Comparison of ENCODE assay signal across 8 cellular contexts in genomic region chr11:41461057-41461681, GRCh38. TPM values are rescaled to one million over a fixed set of nuclear protein-coding genes. Genes with fewer than 3 reads are reported as not detected.
DNase-seq lines count a peak whose midpoint lies in the region; ATAC-seq, FAIRE-seq and TF ChIP-seq lines count a peak whose summit lies in the region.

No MANE protein-coding gene starts in this region.

- H3K18ac ChIP-seq in IMR-90 (ENCODE audit: low read depth, low read length), result no peak overlapping the region

- H4K8ac ChIP-seq in IMR-90 (ENCODE audit: low read depth in 2 of 2, low read length in 2 of 2), result no peak overlapping the region

- no peaks in the 10 kb centered on the region for H3K4me1 ChIP-seq in IMR-90 (ENCODE audit: control insufficient read depth, insufficient read depth, low read length)
- H3K4me1 ChIP-seq in astrocyte (ENCODE audit: insufficient read depth, low read length), result peaks cover 3% of the 10 kb centered on the region

- H4K5ac ChIP-seq in IMR-90 (ENCODE audit: low read depth, low read length), result no peak overlapping the region

- H3K9ac ChIP-seq in IMR-90 (ENCODE audit: low read depth, low read length) (no peak overlapping the region), astrocyte (ENCODE audit: low read length) (no peak overlapping the region)

- no peak for TF ChIP-seq POLR2A in IMR-90 (IDR thresholded peaks at IDR 0.05; ENCODE audit: low read depth, low read length)

- H2AK5ac ChIP-seq in IMR-90 (ENCODE audit: low read depth, low read length), result no peak overlapping the region

- H3K27ac Mint-ChIP-seq in astrocyte (ENCODE audit: unreplicated experiment) (no peak overlapping the region), mesothelial cell of epicardium (no peak overlapping the region)
- H3K27ac Mint-ChIP-seq in activated naive CD8-positive, alpha-beta T cell treated with anti-CD3 and anti-CD28 coated beads for 36 hours, result no peak overlapping the region

- H3K27ac ChIP-seq in IMR-90 (ENCODE audit: insufficient read depth, low read length) (no peak overlapping the region), astrocyte (ENCODE audit: low read depth, low read length) (no peak overlapping the region)

- ATAC-seq in IMR-90 (ENCODE audit: low read depth), result no peak
- no peak for ATAC-seq in GM21360 (IDR thresholded peaks at IDR 0.05; ENCODE audit: unreplicated experiment)
- ATAC-seq in GM21619 (IDR thresholded peaks at IDR 0.05; ENCODE audit: unreplicated experiment), result no peak

- no peak overlapping the region for H2BK15ac ChIP-seq in IMR-90 (ENCODE audit: low read depth, low read length)

- H2BK120ac ChIP-seq in IMR-90 (ENCODE audit: low read depth, low read length), result no peak overlapping the region

- H4K20me1 ChIP-seq in IMR-90 (ENCODE audit: insufficient read depth, low read length) (no peaks in the 10 kb centered on the region), astrocyte (ENCODE audit: insufficient read depth, low read length) (no peaks in the 10 kb centered on the region)

- no TSS peak for BruUV-seq in IMR-90 (replicated peaks; lab: Mats Ljungman, UMichigan)

- TF ChIP-seq RAD21 in IMR-90 (IDR thresholded peaks at IDR 0.05; ENCODE audit: low read length), result no peak

- H4K91ac ChIP-seq in IMR-90 (ENCODE audit: insufficient read depth, low read depth, low read length), result no peak overlapping the region

- H2BK5ac ChIP-seq in IMR-90 (ENCODE audit: low read depth, low read length, poor library complexity, severe bottlenecking), result no peak overlapping the region

- TF ChIP-seq CTCF in D721Med (IDR thresholded peaks at IDR 0.05; ENCODE audit: insufficient read depth, missing control alignments) (peak; percentile 59), IMR-90 (conservative IDR thresholded peaks at IDR 0.05; ENCODE audit: low read depth, low read length) (peak; percentile 37), astrocyte (IDR thresholded peaks at IDR 0.05; ENCODE audit: insufficient read depth, low read depth, low read length) (peak; percentile 66), mesothelial cell of epicardium (IDR thresholded peaks at IDR 0.05; ENCODE audit: unreplicated experiment) (peak; percentile 96)

- intact Hi-C loops in IMR-90 (cut with micrococcal nuclease), result loop anchor here (2.0 kb wide), 1 partner anchor 1822 kb away; no protein-coding TSS in a partner anchor

- dilution Hi-C loops in IMR-90 (cut with HindIII; ENCODE audit: low sequenced_read_pairs, unreplicated experiment), result no loop called here

- CTCF ChIA-PET in IMR-90 (lab: Yijun Ruan, JAX), result interaction anchor here (0.6 kb wide), 1 partner anchor 1251 kb away, joined by 3 read pairs; no protein-coding TSS in a partner anchor

- no peak overlapping the region for H3K23ac ChIP-seq in IMR-90 (ENCODE audit: low read depth, low read length)

- H2AK9ac ChIP-seq in IMR-90 (replicated peaks; ENCODE audit: low read depth, low read length, poor library complexity), result no peak overlapping the region

- H3K4me2 ChIP-seq in IMR-90 (ENCODE audit: low read depth, low read length) (no peak overlapping the region), astrocyte (ENCODE audit: low read length) (no peak overlapping the region)

- H3K79me1 ChIP-seq in IMR-90 (ENCODE audit: low read depth in 1 of 2, low read length in 2 of 2), result no peaks in the 10 kb centered on the region

- H3K9me1 ChIP-seq in IMR-90 (ENCODE audit: insufficient read depth, low read length), result no peaks in the 10 kb centered on the region

- WGBS in IMR-90 (ENCODE audit: extremely low coverage in 2 of 2, insufficient read length in 1 of 2), 2 experiments, result no CpG with 5 or more reads among the region's 1 CpG

- FAIRE-seq in D721Med (lab: Jason Lieb, UNC) (peak; percentile 61), astrocyte (lab: Jason Lieb, UNC) (no peak)

- H3K56ac ChIP-seq in IMR-90 (ENCODE audit: extremely low read depth, insufficient read depth, low read length), result no peak overlapping the region

- H3K27me3 ChIP-seq in IMR-90 (ENCODE audit: control insufficient read depth, insufficient read depth, low read length), result no peaks in the 10 kb centered on the region
- peaks cover 13% of the 10 kb centered on the region for H3K27me3 ChIP-seq in astrocyte (ENCODE audit: insufficient read depth, low read length)

- POLR2A ChIA-PET in IMR-90 (lab: Charles Lee; ENCODE audit: unreplicated experiment), result no interaction called here

- DNase-seq in D721Med (ENCODE audit: insufficient read length, low spot score), result no peak
- DNase-seq in IMR-90, result no peak
- no peak for DNase-seq in astrocyte (ENCODE audit: low read depth)
- DNase-seq in mesothelial cell of epicardium (ENCODE audit: low spot score in 2 of 2, unreplicated experiment in 2 of 2), result no peak
- no peak for DNase-seq in activated naive CD8-positive, alpha-beta T cell treated with anti-CD3 and anti-CD28 coated beads for 36 hours
- DNase-seq in stimulated activated CD4-positive, alpha-beta T cell treated with anti-CD3 and anti-CD28 coated beads, Interleukin-4, amount 100 ng/mL, for 1 hour, result no peak

- H3K9me3 Mint-ChIP-seq in astrocyte (ENCODE audit: unreplicated experiment), result peaks cover 3% of the 10 kb centered on the region
- H3K9me3 Mint-ChIP-seq in mesothelial cell of epicardium, result peaks cover 5% of the 10 kb centered on the region
- H3K9me3 Mint-ChIP-seq in activated naive CD8-positive, alpha-beta T cell treated with anti-CD3 and anti-CD28 coated beads for 36 hours, result no peaks in the 10 kb centered on the region

- no peak overlapping the region for H3K4me3 ChIP-seq in IMR-90 (ENCODE audit: insufficient read depth, low read depth, low read length)
- H3K4me3 ChIP-seq in astrocyte (ENCODE audit: insufficient read depth, low read depth, low read length), result no peak overlapping the region

- H3K14ac ChIP-seq in IMR-90 (replicated peaks; ENCODE audit: low read depth, low read length), result no peak overlapping the region

- in situ Hi-C loops in IMR-90 (cut with MboI; ENCODE audit: low sequenced_read_pairs), result loop anchor here (25.0 kb wide), 1 partner anchor 1826 kb away; no protein-coding TSS in a partner anchor

- H3K4ac ChIP-seq in IMR-90 (ENCODE audit: low read depth, low read length), result no peak overlapping the region

- H3K27me3 Mint-ChIP-seq in astrocyte (ENCODE audit: low read depth, unreplicated experiment), result peaks cover 2% of the 10 kb centered on the region
- H3K27me3 Mint-ChIP-seq in mesothelial cell of epicardium (ENCODE audit: low read depth), result peaks cover 2% of the 10 kb centered on the region
- peaks cover 26% of the 10 kb centered on the region for H3K27me3 Mint-ChIP-seq in activated naive CD8-positive, alpha-beta T cell treated with anti-CD3 and anti-CD28 coated beads for 36 hours

- H3K4me1 Mint-ChIP-seq in astrocyte (ENCODE audit: low read depth, unreplicated experiment), result no peaks in the 10 kb centered on the region
- H3K4me1 Mint-ChIP-seq in mesothelial cell of epicardium, result peaks cover 15% of the 10 kb centered on the region
- H3K4me1 Mint-ChIP-seq in activated naive CD8-positive, alpha-beta T cell treated with anti-CD3 and anti-CD28 coated beads for 36 hours, result peaks cover 1% of the 10 kb centered on the region

- H2AFZ ChIP-seq in IMR-90 (replicated peaks; ENCODE audit: low read length, poor library complexity), result no peak overlapping the region
- no peak overlapping the region for H2AFZ ChIP-seq in astrocyte (ENCODE audit: low read depth, low read length)

- H3K9me3 ChIP-seq in IMR-90 (ENCODE audit: control insufficient read depth, insufficient read depth, low read length), result no peaks in the 10 kb centered on the region
- no peaks in the 10 kb centered on the region for H3K9me3 ChIP-seq in astrocyte (ENCODE audit: insufficient read depth, low read depth, low read length)

- H2BK20ac ChIP-seq in IMR-90 (ENCODE audit: low read depth, low read length), result no peak overlapping the region

- H3K79me2 ChIP-seq in astrocyte (ENCODE audit: insufficient read depth, low read length), result no peaks in the 10 kb centered on the region

- H3K36me3 Mint-ChIP-seq in astrocyte (ENCODE audit: low read depth, unreplicated experiment) (no peaks in the 10 kb centered on the region), mesothelial cell of epicardium (no peaks in the 10 kb centered on the region)
- H3K36me3 Mint-ChIP-seq in activated naive CD8-positive, alpha-beta T cell treated with anti-CD3 and anti-CD28 coated beads for 36 hours, result no peaks in the 10 kb centered on the region

- H3K4me3 Mint-ChIP-seq in astrocyte (ENCODE audit: unreplicated experiment), result no peak overlapping the region
- no peak overlapping the region for H3K4me3 Mint-ChIP-seq in mesothelial cell of epicardium
- no peak overlapping the region for H3K4me3 Mint-ChIP-seq in activated naive CD8-positive, alpha-beta T cell treated with anti-CD3 and anti-CD28 coated beads for 36 hours

- H3K36me3 ChIP-seq in IMR-90 (ENCODE audit: control insufficient read depth, insufficient read depth, low read length) (no peaks in the 10 kb centered on the region), astrocyte (ENCODE audit: insufficient read depth, low read length) (no peaks in the 10 kb centered on the region)

TF ChIP-seq in IMR-90, 13 proteins besides CTCF, POLR2A, EP300 and RAD21:
- no peak for TF ChIP-seq USF2 (IDR thresholded peaks at IDR 0.05; ENCODE audit: low read depth, low read length)
- no peak for TF ChIP-seq RCOR1 (IDR thresholded peaks at IDR 0.05; ENCODE audit: insufficient replicate concordance, low read length)
- no peak for TF ChIP-seq MAZ (IDR thresholded peaks at IDR 0.05; ENCODE audit: borderline replicate concordance, low read depth, low read length)
- no peak for TF ChIP-seq MAFK (IDR thresholded peaks at IDR 0.05; ENCODE audit: low read depth, low read length)
- TF ChIP-seq SMC3 (IDR thresholded peaks at IDR 0.05; ENCODE audit: low read depth, low read length), result peak; percentile 30; the same call in 1 of the 2 replicates

RNA-seq across cellular contexts. Expression of gene LRRC4C, which starts 1.7 kb away (rescaled TPM):
- total RNA-seq in IMR-90 (2012; rRNA removed) (under 0.01 TPM in 2 replicates), astrocyte (9.0 and 15.3 TPM in 2 replicates), mesothelial cell of epicardium (16.5 to 17.6 TPM (median 16.9 TPM) in 3 replicates)
- 0.03 and 0.04 TPM in 2 replicates for polyA plus RNA-seq in IMR-90 (2012; rRNA removed)
- polyA plus RNA-seq in IMR-90 (2012; cell fraction: cytosol; rRNA removed), result not detected in 2 replicates
- not detected in 2 replicates for polyA plus RNA-seq in IMR-90 (2012; cell fraction: nucleus; rRNA removed; ENCODE audit: low replicate concordance)
- total RNA-seq in activated naive CD8-positive, alpha-beta T cell treated with anti-CD3 and anti-CD28 coated beads for 36 hours, result not detected

Comparison
In these comparisons a context has a peak if more than half of its experiments do, and no peak if none do; other contexts are left out.
1. CTCF ChIP-seq: peak in every context shown above with its lines; median percentile 96 in mesothelial cell of epicardium; 66 in astrocyte; 59 in D721Med; 37 in IMR-90.
2. RNA of gene LRRC4C, which starts 1.7 kb away (total RNA-seq): 16.5 to 17.6 TPM in mesothelial cell of epicardium and 9.0 to 15.3 TPM in astrocyte; under 0.01 TPM in IMR-90 and not detected in activated naive CD8-positive, alpha-beta T cell treated with anti-CD3 and anti-CD28 coated beads for 36 hours; every median in the first group is over 10 times any median in the second.